Comparison of ENCODE assay signal across 17 cellular contexts in the genomic region with DNA sequence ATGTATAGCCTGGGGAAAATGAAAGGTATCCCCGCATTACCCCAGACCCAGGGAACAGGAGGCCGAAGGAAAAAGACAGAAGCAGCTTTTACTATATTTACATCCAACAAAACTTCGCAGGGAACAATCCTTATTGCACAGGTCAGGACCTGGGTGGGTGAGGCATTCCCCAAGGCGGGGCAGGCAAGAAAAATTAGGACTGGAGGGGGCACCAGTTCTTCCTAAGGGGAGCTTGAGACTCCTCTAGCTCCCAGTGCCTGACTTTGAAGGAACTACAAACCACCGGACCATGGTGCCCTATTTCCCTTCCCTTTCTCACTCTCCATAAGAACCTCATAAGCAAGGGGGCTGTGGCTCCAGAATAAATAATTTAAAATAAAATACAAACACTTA. TPM values are rescaled to one million over a fixed set of nuclear protein-coding genes. Genes with fewer than 3 reads are reported as not detected.
DNase-seq lines count a peak whose midpoint lies in the region; ATAC-seq lines count a peak whose summit lies in the region.
"Had no signal": no experiment of that assay in that cellular context is flagged by ENCODE, and none has a peak within 500 bp of the region (broad histone marks: within the 10 kb centered on the region; RNA-seq: fewer than 3 reads in every experiment).

No MANE protein-coding gene starts in this region.

- ATAC-seq in activated naive CD8-positive, alpha-beta T cell treated with anti-CD3 and anti-CD28 coated beads, Interleukin-2, amount 50 U/mL, for 24 hours: no peak
- no peak for ATAC-seq in naive thymus-derived CD8-positive, alpha-beta T cell
- ATAC-seq: K562 had no signal

- no peaks in the 10 kb centered on the region for H3K9me3 Mint-ChIP-seq in activated naive CD8-positive, alpha-beta T cell treated with anti-CD3 and anti-CD28 coated beads for 36 hours
- H3K9me3 Mint-ChIP-seq in activated naive CD8-positive, alpha-beta T cell treated with anti-CD3 and anti-CD28 coated beads, Interleukin-2, amount 50 U/mL, for 24 hours: no peaks in the 10 kb centered on the region
- H3K9me3 Mint-ChIP-seq in naive thymus-derived CD8-positive, alpha-beta T cell: no peaks in the 10 kb centered on the region
- H3K9me3 Mint-ChIP-seq: activated naive CD4-positive, alpha-beta T cell treated with anti-CD3 and anti-CD28 coated beads, Interleukin-2, amount 50 U/mL, for 24 hours had no signal

- peak overlapping the region; percentile 3 for H3K27ac Mint-ChIP-seq in activated naive CD8-positive, alpha-beta T cell treated with anti-CD3 and anti-CD28 coated beads for 36 hours
- no peak overlapping the region for H3K27ac Mint-ChIP-seq in activated naive CD8-positive, alpha-beta T cell treated with anti-CD3 and anti-CD28 coated beads, Interleukin-2, amount 50 U/mL, for 24 hours
- peak overlapping the region in 9 of 10 donors; percentile 15 to 84 (median 46) for H3K27ac Mint-ChIP-seq in naive thymus-derived CD8-positive, alpha-beta T cell

- peaks cover 15% of the 10 kb centered on the region for H3K4me1 Mint-ChIP-seq in activated naive CD8-positive, alpha-beta T cell treated with anti-CD3 and anti-CD28 coated beads for 36 hours
- peaks cover 10% of the 10 kb centered on the region for H3K4me1 Mint-ChIP-seq in activated naive CD8-positive, alpha-beta T cell treated with anti-CD3 and anti-CD28 coated beads, Interleukin-2, amount 50 U/mL, for 24 hours
- H3K4me1 Mint-ChIP-seq in naive thymus-derived CD8-positive, alpha-beta T cell: peaks cover 5 to 22% (median 12%) of the 10 kb centered on the region in 4 donors

- in situ Hi-C loops in G401 (cut with HindIII; ENCODE audit: low sequenced_read_pairs): loop anchor here (25.0 kb wide), 1 partner anchor 117 kb away; no protein-coding TSS in a partner anchor

- H3K27me3 Mint-ChIP-seq in activated naive CD8-positive, alpha-beta T cell treated with anti-CD3 and anti-CD28 coated beads for 36 hours: no peaks in the 10 kb centered on the region
- H3K27me3 Mint-ChIP-seq in activated naive CD8-positive, alpha-beta T cell treated with anti-CD3 and anti-CD28 coated beads, Interleukin-2, amount 50 U/mL, for 24 hours: no peaks in the 10 kb centered on the region
- H3K27me3 Mint-ChIP-seq in naive thymus-derived CD8-positive, alpha-beta T cell: no peaks in the 10 kb centered on the region
- H3K27me3 Mint-ChIP-seq: activated naive CD4-positive, alpha-beta T cell treated with anti-CD3 and anti-CD28 coated beads, Interleukin-2, amount 50 U/mL, for 24 hours had no signal

- POLR2A ChIA-PET in naive thymus-derived CD8-positive, alpha-beta T cell (lab: Charles Lee): interaction anchor here (0.6 to 12.6 kb wide), 4 partner anchors 11 to 342 kb away, joined by 8 to 211 read pairs (median 10); a partner anchor contains a TSS

- no peak for DNase-seq in activated naive CD8-positive, alpha-beta T cell treated with anti-CD3 and anti-CD28 coated beads for 36 hours
- DNase-seq in activated naive CD8-positive, alpha-beta T cell treated with anti-CD3 and anti-CD28 coated beads, Interleukin-2, amount 50 U/mL, for 24 hours: no peak
- DNase-seq in naive thymus-derived CD8-positive, alpha-beta T cell: no peak
- DNase-seq in NOMO-1 treated with DMSO at 0.1 percent for 48 hours (lab: John Stamatoyannopoulos, UW; ENCODE audit: unreplicated experiment) (no peak), CD1c-positive myeloid dendritic cell (ENCODE audit: extremely low spot score) (no peak), G401 (ENCODE audit: low spot score) (no peak)
- DNase-seq: activated T-cell treated with anti-CD3 and anti-CD28 coated beads for 4 hours; MV-4-11; NCI-H187 treated with DMSO at 0.1 percent for 48 hours; NCI-H446 treated with DMSO at 0.1 percent for 48 hours; NK-92 treated with Interleukin-12 subunit alpha and Interleukin-12 subunit beta, amount 100 ng/mL, for 24 hours; stimulated activated CD8-positive, alpha-beta memory T cell treated with anti-CD3 and anti-CD28 coated beads, Interleukin-4, amount 100 ng/mL, for 48 hours; thyroid gland had no signal

- peak overlapping the region; percentile 94 for H3K27ac ChIP-seq in angular gyrus (ENCODE audit: low read depth, low read length)
- peak overlapping the region; percentile 97 for H3K27ac ChIP-seq in temporal lobe (ENCODE audit: low read depth, low read length)

- no peak overlapping the region for H3K4me3 Mint-ChIP-seq in activated naive CD8-positive, alpha-beta T cell treated with anti-CD3 and anti-CD28 coated beads for 36 hours
- H3K4me3 Mint-ChIP-seq in activated naive CD8-positive, alpha-beta T cell treated with anti-CD3 and anti-CD28 coated beads, Interleukin-2, amount 50 U/mL, for 24 hours: no peak overlapping the region
- H3K4me3 Mint-ChIP-seq in naive thymus-derived CD8-positive, alpha-beta T cell: no peak overlapping the region
- H3K4me3 Mint-ChIP-seq: activated naive CD4-positive, alpha-beta T cell treated with anti-CD3 and anti-CD28 coated beads, Interleukin-2, amount 50 U/mL, for 24 hours had no signal

- H3K36me3 Mint-ChIP-seq in activated naive CD8-positive, alpha-beta T cell treated with anti-CD3 and anti-CD28 coated beads for 36 hours: peaks cover 12% of the 10 kb centered on the region
- peaks cover 2% of the 10 kb centered on the region for H3K36me3 Mint-ChIP-seq in activated naive CD8-positive, alpha-beta T cell treated with anti-CD3 and anti-CD28 coated beads, Interleukin-2, amount 50 U/mL, for 24 hours (ENCODE audit: low read depth)
- peaks cover 0 to 43% (median under 1%) of the 10 kb centered on the region in 3 donors for H3K36me3 Mint-ChIP-seq in naive thymus-derived CD8-positive, alpha-beta T cell
- H3K36me3 Mint-ChIP-seq: activated naive CD4-positive, alpha-beta T cell treated with anti-CD3 and anti-CD28 coated beads, Interleukin-2, amount 50 U/mL, for 24 hours had no signal

RNA-seq across cellular contexts. Expression of a gene that starts 6.7 kb away (rescaled TPM):
- 10 to 100 TPM; 49.4 to 53.1 TPM for total RNA-seq in activated naive CD8-positive, alpha-beta T cell treated with anti-CD3 and anti-CD28 coated beads for 36 hours
- 100 to 1,000 TPM; 110 to 120 TPM for total RNA-seq in naive thymus-derived CD8-positive, alpha-beta T cell
- polyA plus RNA-seq in naive thymus-derived CD8-positive, alpha-beta T cell: 1 to 10 TPM; 4.4 to 5.3 (median 5.2) TPM
- total RNA-seq in temporal lobe: 26.6 TPM
- total RNA-seq in G401 (2014; rRNA removed; shearing (Covaris generic)): 5.0 and 5.8 TPM in 2 replicates

RNA-seq across cellular contexts. Expression of a gene that starts 17.1 kb away (rescaled TPM):
- 10 to 100 TPM; 90.2 to 91.4 TPM for total RNA-seq in activated naive CD8-positive, alpha-beta T cell treated with anti-CD3 and anti-CD28 coated beads for 36 hours
- 100 to 1,000 TPM; 174 to 194 TPM for total RNA-seq in naive thymus-derived CD8-positive, alpha-beta T cell
- 10 to 100 TPM; 12.0 to 21.2 (median 19.0) TPM for polyA plus RNA-seq in naive thymus-derived CD8-positive, alpha-beta T cell
- total RNA-seq in temporal lobe: 15.2 TPM
- 7.8 and 9.3 TPM in 2 replicates for total RNA-seq in G401 (2014; rRNA removed; shearing (Covaris generic))

RNA-seq across cellular contexts. Expression of a gene that starts 29.0 kb away (rescaled TPM):
- total RNA-seq in activated naive CD8-positive, alpha-beta T cell treated with anti-CD3 and anti-CD28 coated beads for 36 hours: 10 to 100 TPM; 56.4 to 67.0 TPM
- 100 to 1,000 TPM; 132 to 147 TPM for total RNA-seq in naive thymus-derived CD8-positive, alpha-beta T cell
- 10 to 100 TPM; 21.4 to 49.6 (median 27.1) TPM for polyA plus RNA-seq in naive thymus-derived CD8-positive, alpha-beta T cell
- total RNA-seq in temporal lobe: 2.7 TPM
- 3.6 and 7.2 TPM in 2 replicates for total RNA-seq in G401 (2014; rRNA removed; shearing (Covaris generic))

RNA-seq across cellular contexts. Expression of a gene that starts 33.9 kb away (rescaled TPM):
- total RNA-seq in activated naive CD8-positive, alpha-beta T cell treated with anti-CD3 and anti-CD28 coated beads for 36 hours: 10 to 100 TPM; 60.6 to 63.1 TPM
- 10 to 100 TPM; 14.7 to 14.9 TPM for total RNA-seq in naive thymus-derived CD8-positive, alpha-beta T cell
- polyA plus RNA-seq in naive thymus-derived CD8-positive, alpha-beta T cell: 10 to 100 TPM; 29.5 to 35.2 (median 32.6) TPM
- total RNA-seq in temporal lobe: 21.6 TPM
- 251 and 259 TPM in 2 replicates for total RNA-seq in G401 (2014; rRNA removed; shearing (Covaris generic))

RNA-seq across cellular contexts. Expression of a gene that starts 38.3 kb away (rescaled TPM):
- total RNA-seq in activated naive CD8-positive, alpha-beta T cell treated with anti-CD3 and anti-CD28 coated beads for 36 hours: 1 to 10 TPM; 6.8 to 7.3 TPM
- 10 to 100 TPM; 11.1 to 13.2 TPM for total RNA-seq in naive thymus-derived CD8-positive, alpha-beta T cell
- polyA plus RNA-seq in naive thymus-derived CD8-positive, alpha-beta T cell: 1 to 10 TPM; 4.3 to 6.0 (median 4.4) TPM
- total RNA-seq in temporal lobe: 6.4 TPM
- total RNA-seq in G401 (2014; rRNA removed; shearing (Covaris generic)): 12.0 and 13.4 TPM in 2 replicates
